Comparison of ENCODE assay signal across 10 cellular contexts in the genomic region with DNA sequence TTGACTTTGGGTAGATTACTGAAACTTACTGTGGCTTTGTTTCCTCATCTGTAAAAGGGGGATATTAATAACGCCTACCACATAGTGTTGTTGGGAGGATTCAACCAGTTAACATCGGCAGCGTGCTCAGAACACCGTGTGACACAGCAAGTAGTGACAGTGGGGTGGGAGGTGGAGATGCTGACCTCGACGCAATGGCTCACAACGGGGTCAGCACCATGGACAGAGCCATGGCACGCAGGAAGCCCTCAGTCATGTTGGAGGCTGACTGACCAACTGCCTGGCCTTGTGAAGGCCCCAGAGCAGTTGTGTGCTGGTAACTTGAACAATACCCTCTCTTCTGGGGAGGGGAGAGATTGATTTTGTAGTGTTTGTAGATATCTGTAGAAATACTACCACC.
DNase-seq lines count a peak whose midpoint lies in the region; ATAC-seq, FAIRE-seq and TF ChIP-seq lines count a peak whose summit lies in the region.
"Had no signal": no experiment of that assay in that cellular context is flagged by ENCODE, and none has a peak within 500 bp of the region (broad histone marks: within the 10 kb centered on the region; RNA-seq: fewer than 3 reads in every experiment).

No MANE protein-coding gene starts in this region.

- H3K27me3 Mint-ChIP-seq in activated CD4-positive, alpha-beta T cell treated with anti-CD3 and anti-CD28 coated beads for 36 hours, result peaks cover 7% of the 10 kb centered on the region
- peaks cover 56% of the 10 kb centered on the region for H3K27me3 Mint-ChIP-seq in neural crest cell (ENCODE audit: low read depth)

- H3K4me3 Mint-ChIP-seq in activated CD4-positive, alpha-beta T cell treated with anti-CD3 and anti-CD28 coated beads for 36 hours, result no peak overlapping the region
- H3K4me3 Mint-ChIP-seq in neural crest cell, result no peak overlapping the region
- H3K4me3 Mint-ChIP-seq: activated naive CD4-positive, alpha-beta T cell treated with anti-CD3 and anti-CD28 coated beads, Interleukin-2, amount 50 U/mL, for 24 hours had no signal

- no peaks in the 10 kb centered on the region for H3K4me1 Mint-ChIP-seq in activated CD4-positive, alpha-beta T cell treated with anti-CD3 and anti-CD28 coated beads for 36 hours
- no peaks in the 10 kb centered on the region for H3K4me1 Mint-ChIP-seq in neural crest cell
- H3K4me1 Mint-ChIP-seq: activated naive CD4-positive, alpha-beta T cell treated with anti-CD3 and anti-CD28 coated beads, Interleukin-2, amount 50 U/mL, for 24 hours had no signal

- H3K9ac ChIP-seq in NT2/D1 (ENCODE audit: insufficient read length, low read depth), result no peak overlapping the region

- peaks cover 15% of the 10 kb centered on the region for H3K27me3 ChIP-seq in NT2/D1 (ENCODE audit: insufficient read depth, insufficient read length)

- CTCF ChIA-PET in activated CD4-positive, alpha-beta T cell treated with anti-CD3 and anti-CD28 coated beads for 36 hours (lab: Charles Lee), result interaction anchor here (1.2 kb wide), 1 partner anchor 31 kb away, joined by 4 read pairs; no protein-coding TSS in a partner anchor

- peaks cover 6% of the 10 kb centered on the region for H3K4me1 ChIP-seq in NT2/D1 (ENCODE audit: insufficient read depth, insufficient read length)

- H3K36me3 ChIP-seq in NT2/D1 (ENCODE audit: insufficient read depth, insufficient read length, low read length), result no peaks in the 10 kb centered on the region

- POLR2A ChIA-PET in activated CD4-positive, alpha-beta T cell treated with anti-CD3 and anti-CD28 coated beads for 36 hours (lab: Charles Lee), result no interaction called here

- no peak for TF ChIP-seq CTCF in choroid plexus epithelial cell (conservative IDR thresholded peaks at IDR 0.05; ENCODE audit: low read depth, low read length)
- TF ChIP-seq CTCF in neural crest cell (conservative IDR thresholded peaks at IDR 0.05), result no peak

- no peak overlapping the region for H3K27ac Mint-ChIP-seq in activated CD4-positive, alpha-beta T cell treated with anti-CD3 and anti-CD28 coated beads for 36 hours
- no peak overlapping the region for H3K27ac Mint-ChIP-seq in neural crest cell (ENCODE audit: unreplicated experiment)
- H3K27ac Mint-ChIP-seq: activated naive CD4-positive, alpha-beta T cell treated with anti-CD3 and anti-CD28 coated beads, Interleukin-2, amount 50 U/mL, for 24 hours had no signal

- H3K9me3 Mint-ChIP-seq in activated CD4-positive, alpha-beta T cell treated with anti-CD3 and anti-CD28 coated beads for 36 hours (ENCODE audit: low read depth), result no peaks in the 10 kb centered on the region
- H3K9me3 Mint-ChIP-seq in neural crest cell, result no peaks in the 10 kb centered on the region
- H3K9me3 Mint-ChIP-seq: activated naive CD4-positive, alpha-beta T cell treated with anti-CD3 and anti-CD28 coated beads, Interleukin-2, amount 50 U/mL, for 24 hours had no signal

- intact Hi-C loops in activated CD4-positive, alpha-beta T cell treated with anti-CD3 and anti-CD28 coated beads for 36 hours (cut with DNase I, micrococcal nuclease), result loop anchor here in 1 of 2 experiments (2.0 kb wide), 1 partner anchor 184 kb away; no protein-coding TSS in a partner anchor

- H3K36me3 Mint-ChIP-seq in activated CD4-positive, alpha-beta T cell treated with anti-CD3 and anti-CD28 coated beads for 36 hours (ENCODE audit: low read depth), result no peaks in the 10 kb centered on the region
- H3K36me3 Mint-ChIP-seq in neural crest cell (ENCODE audit: low read depth), result no peaks in the 10 kb centered on the region
- H3K36me3 Mint-ChIP-seq: activated naive CD4-positive, alpha-beta T cell treated with anti-CD3 and anti-CD28 coated beads, Interleukin-2, amount 50 U/mL, for 24 hours had no signal

- H3K4me3 ChIP-seq in NT2/D1 (ENCODE audit: insufficient read length, low read depth) (no peak overlapping the region), choroid plexus epithelial cell (ENCODE audit: low read depth, low read length) (no peak overlapping the region)
- H3K4me3 ChIP-seq: skin epidermis had no signal

- peak; percentile 61 for DNase-seq in activated CD4-positive, alpha-beta T cell treated with anti-CD3 and anti-CD28 coated beads for 36 hours
- no peak for DNase-seq in activated CD4-positive, alpha-beta T cell treated with anti-CD3 and anti-CD28 coated beads for 4 hours
- peak; percentile 39 for DNase-seq in NT2/D1 (ENCODE audit: low read depth, low spot score)
- peak; percentile 33 for DNase-seq in choroid plexus epithelial cell (ENCODE audit: low read depth)
- peak; percentile 68 for DNase-seq in neural crest cell (ENCODE audit: low read depth, low spot score)
- no peak for DNase-seq in SHP77 treated with DMSO at 0.1 percent for 48 hours (lab: John Stamatoyannopoulos, UW)
- DNase-seq in frontal cortex (ENCODE audit: low spot score in 2 of 2), result no peak

- no peak for FAIRE-seq in frontal cortex (lab: Jason Lieb, UNC)

- ATAC-seq in activated CD4-positive, alpha-beta T cell treated with anti-CD3 and anti-CD28 coated beads for 36 hours, result no peak
- ATAC-seq in HG02798 (IDR thresholded peaks at IDR 0.05; ENCODE audit: poor library complexity, unreplicated experiment), result no peak

- no peaks in the 10 kb centered on the region for H3K9me3 ChIP-seq in NT2/D1 (ENCODE audit: insufficient read depth, low read length)

Comparison
In these comparisons a context has a peak if more than half of its experiments do, and no peak if none do; other contexts are left out.
1. DNase-seq: peak in activated CD4-positive, alpha-beta T cell treated with anti-CD3 and anti-CD28 coated beads for 36 hours (single experiment), NT2/D1 (single experiment), choroid plexus epithelial cell (single experiment) and neural crest cell (single experiment); none in activated CD4-positive, alpha-beta T cell treated with anti-CD3 and anti-CD28 coated beads for 4 hours (0 of 2), SHP77 treated with DMSO at 0.1 percent for 48 hours (single experiment) and frontal cortex (0 of 2).